In genomic region chr19:49874503-49875157, GRCh38 we compare ENCODE assay signal across 15 cellular contexts. TPM values are rescaled to one million over a fixed set of nuclear protein-coding genes. Genes with fewer than 3 reads are reported as not detected.
A peak's percentile ranks its signal among the peaks of the same experiment; 100 is the strongest.
DNase-seq lines count a peak whose midpoint lies in the region; FAIRE-seq and TF ChIP-seq lines count a peak whose summit lies in the region.
"Had no signal": no experiment of that assay in that cellular context is flagged by ENCODE, and none has a peak within 500 bp of the region (broad histone marks: within the 10 kb centered on the region; RNA-seq: fewer than 3 reads in every experiment).

No MANE protein-coding gene starts in this region.

- peak overlapping the region; percentile 13 for H3K23ac ChIP-seq in neuronal stem cell (ENCODE audit: low read depth, low read length, poor library complexity)

- H2AFZ ChIP-seq in neuronal stem cell (ENCODE audit: low read length): no peak overlapping the region

- POLR2A ChIA-PET in CD4-positive, alpha-beta memory T cell (lab: Charles Lee; ENCODE audit: partially characterized antibody): interaction anchor here (3.3 to 5.4 kb wide), 4 partner anchors 25 to 65 kb away, joined by 12 to 60 read pairs (median 36); partner anchors contain the start of genes FUZ, MED25 and PTOV1

- H3K27ac ChIP-seq in CD4-positive, alpha-beta memory T cell (ENCODE audit: low read depth, low read length): no peak overlapping the region
- no peak overlapping the region for H3K27ac ChIP-seq in neuronal stem cell (replicated peaks; ENCODE audit: low read length)

- no peak overlapping the region for H4K91ac ChIP-seq in neuronal stem cell (ENCODE audit: low read depth, low read length, poor library complexity)

- no peak overlapping the region for H2BK12ac ChIP-seq in neuronal stem cell (ENCODE audit: low read length)

- H3K4me3 Mint-ChIP-seq in CD4-positive, alpha-beta memory T cell: peak overlapping the region in 7 of 8 donors; percentile 17 to 59 (median 40)
- H3K4me3 Mint-ChIP-seq: activated T-cell treated with anti-CD3 and anti-CD28 coated beads, Interleukin-2, amount 50 U/mL, for 4 hours; central memory CD8-positive, alpha-beta T cell; stimulated activated memory B cell treated with anti-CD40 and anti-IgM and Interleukin-4, amounts not matched to agents 10 μg/mL and 1 μg/mL and 100 μg/mL, for 72 hours had no signal

- intact Hi-C loops in CD4-positive, alpha-beta memory T cell (cut with micrococcal nuclease): loop anchor here (5.0 kb wide), 2 partner anchors 157 to 197 kb away; partner anchors contain the start of gene PRMT1

- peaks cover 16 to 50% (median 27%) of the 10 kb centered on the region in 4 donors for H3K4me1 Mint-ChIP-seq in CD4-positive, alpha-beta memory T cell

- CTCF ChIA-PET in CD4-positive, alpha-beta memory T cell (lab: Charles Lee; ENCODE audit: partially characterized antibody): no interaction called here

- no peaks in the 10 kb centered on the region for H3K27me3 Mint-ChIP-seq in CD4-positive, alpha-beta memory T cell
- H3K27me3 Mint-ChIP-seq: central memory CD8-positive, alpha-beta T cell; stimulated activated memory B cell treated with anti-CD40 and anti-IgM and Interleukin-4, amounts not matched to agents 10 μg/mL and 1 μg/mL and 100 μg/mL, for 72 hours had no signal

- no peak overlapping the region for H2BK120ac ChIP-seq in neuronal stem cell (ENCODE audit: low read depth, low read length)

- H2BK5ac ChIP-seq in neuronal stem cell (ENCODE audit: low read length): peak overlapping the region; percentile 58

- peaks cover 0 to 2% (median 0%) of the 10 kb centered on the region in 8 donors for H3K9me3 Mint-ChIP-seq in CD4-positive, alpha-beta memory T cell
- H3K9me3 Mint-ChIP-seq: activated T-cell treated with anti-CD3 and anti-CD28 coated beads, Interleukin-2, amount 50 U/mL, for 4 hours; central memory CD8-positive, alpha-beta T cell; stimulated activated memory B cell treated with anti-CD40 and anti-IgM and Interleukin-4, amounts not matched to agents 10 μg/mL and 1 μg/mL and 100 μg/mL, for 72 hours had no signal

- H3K27ac Mint-ChIP-seq in CD4-positive, alpha-beta memory T cell: peak overlapping the region in 4 of 7 donors; percentile 23 to 90 (median 75)
- H3K27ac Mint-ChIP-seq: stimulated activated memory B cell treated with anti-CD40 and anti-IgM and Interleukin-4, amounts not matched to agents 10 μg/mL and 1 μg/mL and 100 μg/mL, for 72 hours had no signal

- H3K14ac ChIP-seq in neuronal stem cell (ENCODE audit: low read length): no peak overlapping the region

- no peaks in the 10 kb centered on the region for H3K9me3 ChIP-seq in CD4-positive, alpha-beta memory T cell (ENCODE audit: control insufficient read depth in 1 of 2, low read length in 2 of 2)
- H3K9me3 ChIP-seq in neuronal stem cell (replicated peaks in 1 of 2; ENCODE audit: control insufficient read depth in 2 of 2, insufficient read depth in 1 of 2, low read depth in 1 of 2, low read length in 2 of 2): no peaks in the 10 kb centered on the region

- H3K36me3 Mint-ChIP-seq in CD4-positive, alpha-beta memory T cell: peaks cover 10 to 12% of the 10 kb centered on the region in 2 donors

- no peak overlapping the region for H3K4ac ChIP-seq in neuronal stem cell (ENCODE audit: low read length)

- no peaks in the 10 kb centered on the region for H3K27me3 ChIP-seq in CD4-positive, alpha-beta memory T cell (ENCODE audit: insufficient read depth, low read length)
- no peaks in the 10 kb centered on the region for H3K27me3 ChIP-seq in bronchial epithelial cell (ENCODE audit: control insufficient read depth, insufficient read depth, low read length)
- H3K27me3 ChIP-seq in neuronal stem cell (ENCODE audit: control insufficient read depth in 3 of 3, insufficient read depth in 3 of 3, low read depth in 1 of 3, low read length in 3 of 3): no peaks in the 10 kb centered on the region

- no peak overlapping the region for H4K8ac ChIP-seq in neuronal stem cell (ENCODE audit: low read depth, low read length)

- WGBS in neuronal stem cell (ENCODE audit: extremely low coverage in 2 of 2, insufficient read length in 2 of 2, insufficient replicate concordance in 1 of 2), 2 donors: no CpG with 5 or more reads among the region's 11 CpGs

- H3K79me1 ChIP-seq in neuronal stem cell (ENCODE audit: low read depth, low read length): peaks cover 15% of the 10 kb centered on the region

- H3K18ac ChIP-seq in neuronal stem cell (ENCODE audit: low read length): no peak overlapping the region

- in situ Hi-C loops in ACHN (cut with HindIII; ENCODE audit: low pct_ligation_motif_present, low pct_unique_long_range_greater_than_20kb, low sequenced_read_pairs): no loop called here

- DNase-seq in CD4-positive, alpha-beta memory T cell: no peak
- DNase-seq in LNCaP clone FGC (ENCODE audit: low read depth) (no peak), bronchial epithelial cell (ENCODE audit: low read depth) (peak; percentile 73), neuronal stem cell (ENCODE audit: low spot score) (no peak), cerebellar nuclear complex (lab: John Stamatoyannopoulos, UW) (no peak), GM20000 (ENCODE audit: low spot score) (no peak), hippocampal formation (lab: John Stamatoyannopoulos, UW) (no peak), ACHN (no peak)
- DNase-seq: activated T-cell treated with anti-CD3 and anti-CD28 coated beads, Interleukin-2, amount 50 U/mL, for 4 hours; NCI-H1694; stimulated activated CD4-positive, alpha-beta T cell treated with anti-CD3 and anti-CD28 coated beads, Interleukin-15, amount 100 ng/mL, for 24 hours had no signal

- peak overlapping the region; percentile 53 for H3K9ac ChIP-seq in neuronal stem cell (ENCODE audit: low read depth, low read length, poor library complexity)

- no peak overlapping the region for H3K4me3 ChIP-seq in CD4-positive, alpha-beta memory T cell (ENCODE audit: low read length in 2 of 2)
- H3K4me3 ChIP-seq in LNCaP clone FGC (ENCODE audit: low read depth, low read length) (peak overlapping the region; percentile 85), bronchial epithelial cell (ENCODE audit: low read depth, low read length) (no peak overlapping the region), neuronal stem cell (ENCODE audit: low read length in 2 of 2) (no peak overlapping the region)

- no peak overlapping the region for H2BK15ac ChIP-seq in neuronal stem cell (ENCODE audit: low read length)

- no peak for FAIRE-seq in bronchial epithelial cell (lab: Jason Lieb, UNC)
- FAIRE-seq: TTC549 had no signal

- peaks cover 43% of the 10 kb centered on the region for H3K4me1 ChIP-seq in CD4-positive, alpha-beta memory T cell (ENCODE audit: insufficient read depth, low read length)
- peaks cover 16 to 22% of the 10 kb centered on the region in 2 donors for H3K4me1 ChIP-seq in neuronal stem cell (ENCODE audit: control insufficient read depth in 2 of 2, insufficient read depth in 1 of 2, low read depth in 1 of 2, low read length in 2 of 2)

- TF ChIP-seq CTCF in LNCaP clone FGC (IDR thresholded peaks at IDR 0.05; ENCODE audit: control insufficient read depth, extremely low read depth, insufficient read depth) (no peak), bronchial epithelial cell (IDR thresholded peaks at IDR 0.05; ENCODE audit: insufficient read depth, low read length, severe bottlenecking) (no peak), GM20000 (IDR thresholded peaks at IDR 0.05; ENCODE audit: extremely low read depth, missing control alignments) (no peak)

- H2AK5ac ChIP-seq in neuronal stem cell (ENCODE audit: low read depth, low read length): no peak overlapping the region

- H3K4me2 ChIP-seq in neuronal stem cell (ENCODE audit: insufficient read depth, low read length, poor library complexity, severe bottlenecking): no peak overlapping the region

- H3K36me3 ChIP-seq in CD4-positive, alpha-beta memory T cell (ENCODE audit: insufficient read depth, low read length): peaks cover 7% of the 10 kb centered on the region
- H3K36me3 ChIP-seq in bronchial epithelial cell (ENCODE audit: control insufficient read depth, insufficient read depth, low read length) (peaks cover 13% of the 10 kb centered on the region), neuronal stem cell (replicated peaks in 1 of 2; ENCODE audit: control insufficient read depth in 2 of 2, insufficient read depth in 2 of 2, low read length in 2 of 2) (peaks cover 9 to 18% of the 10 kb centered on the region in 2 donors)

RNA-seq across cellular contexts. Expression of gene AKT1S1, which starts 2.5 kb away (rescaled TPM):
- total RNA-seq in CD4-positive, alpha-beta memory T cell: 10 to 100 TPM; 19.7 to 20.2 TPM
- polyA plus RNA-seq in CD4-positive, alpha-beta memory T cell: 1 to 10 TPM; 2.5 to 4.8 TPM
- 3.7 and 7.4 TPM in 2 replicates for total RNA-seq in bronchial epithelial cell
- polyA plus RNA-seq in neuronal stem cell (2013, experiment 1 of 2): 45.3 TPM
- polyA plus RNA-seq in neuronal stem cell (2013, experiment 2 of 2): 42.9 TPM

RNA-seq across cellular contexts. Expression of gene TBC1D17, which starts 2.9 kb away (rescaled TPM):
- 100 to 1,000 TPM; 101 TPM for total RNA-seq in CD4-positive, alpha-beta memory T cell
- 10 to 100 TPM in 1 of 2 donors, 1 to 10 TPM in 1; 6.0 to 14.9 TPM for polyA plus RNA-seq in CD4-positive, alpha-beta memory T cell
- 2.1 and 3.1 TPM in 2 replicates for total RNA-seq in bronchial epithelial cell
- polyA plus RNA-seq in neuronal stem cell (2013, experiment 1 of 2): 29.5 TPM
- 29.9 TPM for polyA plus RNA-seq in neuronal stem cell (2013, experiment 2 of 2)

RNA-seq across cellular contexts. Expression of gene PNKP, which starts 7.3 kb away (rescaled TPM):
- total RNA-seq in CD4-positive, alpha-beta memory T cell: 100 to 1,000 TPM; 171 to 192 TPM
- 10 to 100 TPM; 28.9 to 33.9 TPM for polyA plus RNA-seq in CD4-positive, alpha-beta memory T cell
- 26.8 and 37.9 TPM in 2 replicates for total RNA-seq in bronchial epithelial cell
- 56.3 TPM for polyA plus RNA-seq in neuronal stem cell (2013, experiment 1 of 2)
- 62.9 TPM for polyA plus RNA-seq in neuronal stem cell (2013, experiment 2 of 2)

RNA-seq across cellular contexts. Expression of gene IL4I1, which starts 22.1 kb away (rescaled TPM):
- 1 to 10 TPM; 2.6 to 3.4 TPM for total RNA-seq in CD4-positive, alpha-beta memory T cell
- polyA plus RNA-seq in CD4-positive, alpha-beta memory T cell: 10 to 100 TPM in 1 of 2 donors, 1 to 10 TPM in 1; 9.4 to 10.4 TPM
- under 0.01 and 0.26 TPM in 2 replicates for total RNA-seq in bronchial epithelial cell
- polyA plus RNA-seq in neuronal stem cell (2013, experiment 1 of 2): 0.28 TPM
- polyA plus RNA-seq in neuronal stem cell (2013, experiment 2 of 2): 0.26 TPM
- polyA plus RNA-seq: neural cell had no signal

RNA-seq across cellular contexts. Expression of gene PTOV1, which starts 23.7 kb away (rescaled TPM):
- total RNA-seq in CD4-positive, alpha-beta memory T cell: 100 to 1,000 TPM; 150 to 156 TPM
- 10 to 100 TPM; 40.7 to 57.9 TPM for polyA plus RNA-seq in CD4-positive, alpha-beta memory T cell
- 20.5 and 23.6 TPM in 2 replicates for total RNA-seq in bronchial epithelial cell
- polyA plus RNA-seq in neuronal stem cell (2013, experiment 1 of 2): 316 TPM
- polyA plus RNA-seq in neuronal stem cell (2013, experiment 2 of 2): 321 TPM

Comparison
In these comparisons a context has a peak if more than half of its experiments do, and no peak if none do; other contexts are left out.
1. RNA of gene TBC1D17, which starts 2.9 kb away (total RNA-seq): 101 TPM in CD4-positive, alpha-beta memory T cell; 2.1 to 3.1 TPM in bronchial epithelial cell; every median in the first group is over 10 times any median in the second.